ENCODE assay signal across 8 cellular contexts in the genomic region with DNA sequence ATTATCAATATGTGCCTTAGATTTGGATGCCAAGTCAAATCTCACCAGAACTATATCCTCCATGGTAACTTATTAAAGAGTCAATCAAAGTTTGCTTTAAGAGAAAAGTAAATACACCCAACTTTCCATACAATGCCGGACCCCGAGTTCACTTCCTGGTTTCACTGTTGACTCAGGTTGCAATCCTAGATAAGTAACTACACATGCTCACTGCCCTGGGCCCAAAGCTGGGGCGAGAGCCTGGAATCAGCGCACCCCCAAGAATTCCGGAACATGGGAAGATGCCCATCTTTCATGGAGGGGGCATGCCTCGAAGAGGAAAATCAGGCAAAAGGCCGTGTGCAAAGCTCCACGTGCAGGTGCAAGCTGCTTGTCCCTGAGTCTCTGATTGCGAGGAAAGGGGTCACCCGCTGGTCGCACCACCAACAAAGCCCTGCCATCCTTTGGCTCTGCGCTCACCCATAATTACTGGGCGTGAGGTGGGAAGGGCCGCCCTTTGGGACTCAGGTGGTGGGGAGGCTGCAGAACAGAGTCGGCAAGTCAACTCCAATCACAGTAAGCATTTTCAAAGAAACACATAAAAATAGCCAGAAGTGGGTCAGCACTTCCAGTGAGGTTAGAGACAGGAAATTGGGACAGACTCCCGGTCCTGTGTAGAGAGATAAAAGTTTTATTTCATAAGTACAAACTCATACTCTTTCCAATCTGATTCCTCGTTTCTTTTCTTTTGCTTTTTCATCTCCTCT.
A peak's percentile ranks its signal among the peaks of the same experiment; 100 is the strongest.
DNase-seq lines count a peak whose midpoint lies in the region; ATAC-seq and TF ChIP-seq lines count a peak whose summit lies in the region.

No MANE protein-coding gene starts in this region.

- H3K36me3 ChIP-seq in duodenal mucosa (ENCODE audit: control insufficient read depth in 1 of 2, insufficient read depth in 2 of 2, low read length in 2 of 2) (no peaks in the 10 kb centered on the region), ovary (no peaks in the 10 kb centered on the region)

- 47 to 56% (median 53%) methylated on average over 17 of the region's 17 CpGs for WGBS in ovary, 3 donors

- no peaks in the 10 kb centered on the region for H3K9me3 ChIP-seq in duodenal mucosa (ENCODE audit: control insufficient read depth in 1 of 2, low read length in 2 of 2)
- no peaks in the 10 kb centered on the region for H3K9me3 ChIP-seq in ovary

- TF ChIP-seq EP300 in ovary (IDR thresholded peaks at IDR 0.05) = no peak

- intact Hi-C loops in ovary (cut with DNase I) = loop anchor here in 1 of 4 donors (10.0 kb wide), 1 partner anchor 356 kb away; no protein-coding TSS in a partner anchor

- H3K27ac ChIP-seq in duodenal mucosa (ENCODE audit: low read depth, low read length) = peak overlapping the region; percentile 87
- H3K27ac ChIP-seq in ovary = peak overlapping the region; percentile 8 to 22

- TF ChIP-seq CTCF in ovary (IDR thresholded peaks at IDR 0.05) = no peak

- ATAC-seq in GM18498 (IDR thresholded peaks at IDR 0.05; ENCODE audit: unreplicated experiment) = no peak

- H3K4me3 ChIP-seq in duodenal mucosa (ENCODE audit: low read depth in 1 of 2, low read length in 2 of 2) (peak overlapping the region; percentile 38 to 58), ovary (no peak overlapping the region)

- H3K27me3 ChIP-seq in duodenal mucosa (ENCODE audit: control insufficient read depth in 1 of 2, insufficient read depth in 2 of 2, low read length in 2 of 2) = no peaks in the 10 kb centered on the region
- no peaks in the 10 kb centered on the region for H3K27me3 ChIP-seq in ovary

- peak; percentile 44 for DNase-seq in DMS153 treated with DMSO at 0.1 percent for 48 hours (lab: John Stamatoyannopoulos, UW; ENCODE audit: unreplicated experiment)
- peak; percentile 38 for DNase-seq in NCI-H2227 treated with DMSO at 0.1 percent for 48 hours (lab: John Stamatoyannopoulos, UW)
- DNase-seq in ovary = no peak
- DNase-seq in cortex of kidney (lab: John Stamatoyannopoulos, UW) = no peak
- DNase-seq in NCI-H2107 treated with DMSO at 0.1 percent for 48 hours (lab: John Stamatoyannopoulos, UW; ENCODE audit: unreplicated experiment) = no peak
- DNase-seq in GOT3 (lab: John Stamatoyannopoulos, UW) = no peak

- no peak for TF ChIP-seq POLR2A in ovary (IDR thresholded peaks at IDR 0.05)

- H3K4me1 ChIP-seq in duodenal mucosa (ENCODE audit: control insufficient read depth in 1 of 2, insufficient read depth in 2 of 2, low read length in 2 of 2) (peaks cover 91 to 92% of the 10 kb centered on the region in 2 donors), ovary (ENCODE audit: insufficient read depth) (peaks cover 11% of the 10 kb centered on the region)

- H3K9ac ChIP-seq in duodenal mucosa (ENCODE audit: low read depth in 1 of 2, low read length in 2 of 2) = peak overlapping the region; percentile 79

Comparison
In these comparisons a context has a peak if more than half of its experiments do, and no peak if none do; other contexts are left out.
1. DNase-seq: peak in DMS153 treated with DMSO at 0.1 percent for 48 hours (single experiment) and NCI-H2227 treated with DMSO at 0.1 percent for 48 hours (single experiment); none in ovary (0 of 5), cortex of kidney (single experiment), NCI-H2107 treated with DMSO at 0.1 percent for 48 hours (single experiment) and GOT3 (single experiment).